In genomic region chr17:37791434-37791833, GRCh38 we compare ENCODE assay signal across 8 cellular contexts. TPM values are rescaled to one million over a fixed set of nuclear protein-coding genes. Genes with fewer than 3 reads are reported as not detected.
DNase-seq lines count a peak whose midpoint lies in the region; ATAC-seq, FAIRE-seq and TF ChIP-seq lines count a peak whose summit lies in the region.

No MANE protein-coding gene starts in this region.

- no peak overlapping the region for H3K4me3 Mint-ChIP-seq in central memory CD8-positive, alpha-beta T cell
- no peak overlapping the region for H3K4me3 Mint-ChIP-seq in nephron progenitor cell

- TF ChIP-seq CTCF in C4-2B (conservative IDR thresholded peaks at IDR 0.05) (peak; percentile 86), Panc1 (IDR thresholded peaks at IDR 0.05) (peak; percentile 60), nephron progenitor cell (IDR thresholded peaks at IDR 0.05) (peak; percentile 46)

- H3K27me3 ChIP-seq in Panc1 (ENCODE audit: control insufficient read depth, insufficient read depth, low read length), result peaks cover 5% of the 10 kb centered on the region

- peaks cover 93% of the 10 kb centered on the region for H3K27me3 Mint-ChIP-seq in central memory CD8-positive, alpha-beta T cell
- H3K27me3 Mint-ChIP-seq in nephron progenitor cell (ENCODE audit: low read depth, poor library complexity), result peaks cover 33% of the 10 kb centered on the region

- CTCF ChIA-PET in Panc1 (lab: Charles Lee), result no interaction called here

- DNase-seq in GM19239 (ENCODE audit: insufficient read length, low spot score) (peak; percentile 43), Panc1 (ENCODE audit: low read depth, low spot score) (no peak), nephron progenitor cell (no peak)
- DNase-seq in central memory CD8-positive, alpha-beta T cell (ENCODE audit: low spot score in 2 of 2), result peak in 1 of 2 donors; percentile 16

- intact Hi-C loops in Panc1 (cut with micrococcal nuclease; ENCODE audit: unreplicated experiment), result no loop called here

- peaks cover 1% of the 10 kb centered on the region for H3K36me3 Mint-ChIP-seq in central memory CD8-positive, alpha-beta T cell (ENCODE audit: insufficient read depth)
- no peaks in the 10 kb centered on the region for H3K36me3 Mint-ChIP-seq in nephron progenitor cell (ENCODE audit: low read depth)

- H3K9me3 ChIP-seq in Panc1 (ENCODE audit: control insufficient read depth, insufficient read depth, low read depth, low read length), result no peaks in the 10 kb centered on the region

- H3K4me1 ChIP-seq in Panc1 (ENCODE audit: control insufficient read depth, insufficient read depth, low read length), result no peaks in the 10 kb centered on the region

- no peaks in the 10 kb centered on the region for H3K4me1 Mint-ChIP-seq in central memory CD8-positive, alpha-beta T cell
- H3K4me1 Mint-ChIP-seq in nephron progenitor cell, result peaks cover 16% of the 10 kb centered on the region

- in situ Hi-C loops in Panc1 (cut with HindIII; ENCODE audit: low pct_unique_long_range_greater_than_20kb, low sequenced_read_pairs), result no loop called here

- no peak for ATAC-seq in Panc1
- ATAC-seq in central memory CD8-positive, alpha-beta T cell (replicated peaks; ENCODE audit: extremely low read depth, poor library complexity, severe bottlenecking), result peak; percentile 28
- no peak for ATAC-seq in HG03469 (IDR thresholded peaks at IDR 0.05; ENCODE audit: unreplicated experiment)
- no peak for ATAC-seq in GM18511 (IDR thresholded peaks at IDR 0.05; ENCODE audit: unreplicated experiment)
- no peak for ATAC-seq in HG03025 (IDR thresholded peaks at IDR 0.05; ENCODE audit: low FRiP score, unreplicated experiment)

- POLR2A ChIA-PET in Panc1 (lab: Charles Lee), result no interaction called here

- H3K4me3 ChIP-seq in Panc1 (ENCODE audit: low read depth in 2 of 2, low read length in 2 of 2), result no peak overlapping the region

- H3K27ac Mint-ChIP-seq in central memory CD8-positive, alpha-beta T cell (ENCODE audit: low read depth), result no peak overlapping the region
- H3K27ac Mint-ChIP-seq in nephron progenitor cell, result no peak overlapping the region

- no TSS peak for BruUV-seq in Panc1 (replicated peaks; lab: Mats Ljungman, UMichigan)

- no peaks in the 10 kb centered on the region for H3K9me3 Mint-ChIP-seq in central memory CD8-positive, alpha-beta T cell
- H3K9me3 Mint-ChIP-seq in nephron progenitor cell, result no peaks in the 10 kb centered on the region

- no peaks in the 10 kb centered on the region for H3K36me3 ChIP-seq in Panc1 (ENCODE audit: control insufficient read depth, insufficient read depth, low read length)

- FAIRE-seq in GM19239 (lab: Jason Lieb, UNC), result no peak

- H3K27ac ChIP-seq in C4-2B, result no peak overlapping the region
- H3K27ac ChIP-seq in Panc1 (ENCODE audit: low read length), result no peak overlapping the region

RNA-seq across cellular contexts. Expression of gene HNF1B, which starts 46.6 kb away (rescaled TPM):
- total RNA-seq in Panc1 (2021; ENCODE audit: unreplicated experiment), result not detected
- not detected for polyA plus RNA-seq in Panc1 (2012; ENCODE audit: insufficient read length)
